9 cellular contexts compared by ENCODE assay signal in genomic region chr6:30612687-30613248, GRCh38. TPM values are rescaled to one million over a fixed set of nuclear protein-coding genes. Genes with fewer than 3 reads are reported as not detected.
DNase-seq lines count a peak whose midpoint lies in the region.
"Had no signal": no experiment of that assay in that cellular context is flagged by ENCODE, and none has a peak within 500 bp of the region (broad histone marks: within the 10 kb centered on the region; RNA-seq: fewer than 3 reads in every experiment).

No MANE protein-coding gene starts in this region.

- H3K9ac ChIP-seq in HUES48 (ENCODE audit: low read depth, low read length): no peak overlapping the region

- H3K36me3 ChIP-seq in HUES48 (ENCODE audit: control insufficient read depth, insufficient read depth, low read length): peaks cover 64% of the 10 kb centered on the region
- H3K36me3 ChIP-seq in muscle layer of duodenum (ENCODE audit: control insufficient read depth in 1 of 2, insufficient read depth in 2 of 2, low read length in 2 of 2): peaks cover 31 to 39% of the 10 kb centered on the region in 2 donors
- H3K36me3 ChIP-seq in H7 (replicated peaks; ENCODE audit: control insufficient read depth, insufficient read depth, low read length): peaks cover 25% of the 10 kb centered on the region

- H3K4me1 ChIP-seq in HUES48 (ENCODE audit: control insufficient read depth, insufficient read depth, low read length) (peaks cover 14% of the 10 kb centered on the region), muscle layer of duodenum (ENCODE audit: control insufficient read depth in 1 of 2, insufficient read depth in 2 of 2, low read length in 2 of 2) (peaks cover 24 to 44% of the 10 kb centered on the region in 2 donors)

- H3K27me3 ChIP-seq in HUES48 (ENCODE audit: control insufficient read depth, insufficient read depth, low read length) (no peaks in the 10 kb centered on the region), muscle layer of duodenum (ENCODE audit: low read depth, low read length) (no peaks in the 10 kb centered on the region), H7 (ENCODE audit: control insufficient read depth, insufficient read depth, low read length) (no peaks in the 10 kb centered on the region)

- in situ Hi-C loops in ACHN (cut with HindIII; ENCODE audit: low pct_ligation_motif_present, low pct_unique_long_range_greater_than_20kb, low sequenced_read_pairs): no loop called here

- H3K9me3 ChIP-seq in HUES48 (ENCODE audit: control insufficient read depth, insufficient read depth, low read length) (no peaks in the 10 kb centered on the region), muscle layer of duodenum (ENCODE audit: control insufficient read depth in 1 of 2, low read length in 2 of 2) (no peaks in the 10 kb centered on the region)

- DNase-seq in ACHN: peak; percentile 38
- peak; percentile 90 for DNase-seq in astrocyte of the hippocampus (ENCODE audit: low read depth, low spot score)
- DNase-seq in SIG-M5 treated with dmso at 0.1 percent for 504 hours (lab: John Stamatoyannopoulos, UW; ENCODE audit: unreplicated experiment): no peak
- DNase-seq in H7: no peak
- DNase-seq in cortex of kidney (lab: John Stamatoyannopoulos, UW): no peak
- DNase-seq in globus pallidus (ENCODE audit: low spot score): no peak
- DNase-seq: occipital lobe had no signal

- H3K4me3 ChIP-seq in HUES48 (ENCODE audit: low read depth, low read length): no peak overlapping the region
- peak overlapping the region in 1 of 2 donors; percentile 96 for H3K4me3 ChIP-seq in muscle layer of duodenum (ENCODE audit: low read depth in 1 of 2, low read length in 2 of 2)
- no peak overlapping the region for H3K4me3 ChIP-seq in H7 (ENCODE audit: insufficient read depth, low read depth, low read length)

- H3K27ac ChIP-seq in HUES48 (ENCODE audit: low read depth, low read length) (peak overlapping the region; percentile 63), muscle layer of duodenum (ENCODE audit: low read length) (peak overlapping the region; percentile 1)

RNA-seq across cellular contexts. Expression of gene PPP1R10, which starts 4.3 kb away (rescaled TPM):
- total RNA-seq in H7 (2014; rRNA removed; shearing (Covaris generic)): 47.3 and 62.3 TPM in 2 replicates

RNA-seq across cellular contexts. Expression of gene MRPS18B, which starts 4.9 kb away (rescaled TPM):
- 112 and 121 TPM in 2 replicates for total RNA-seq in H7 (2014; rRNA removed; shearing (Covaris generic))

RNA-seq across cellular contexts. Expression of gene ATAT1, which starts 13.9 kb away (rescaled TPM):
- total RNA-seq in H7 (2014; rRNA removed; shearing (Covaris generic)): 11.7 and 13.1 TPM in 2 replicates

RNA-seq across cellular contexts. Expression of gene C6orf136, which starts 34.2 kb away (rescaled TPM):
- 15.4 and 16.9 TPM in 2 replicates for total RNA-seq in H7 (2014; rRNA removed; shearing (Covaris generic))

RNA-seq across cellular contexts. Expression of gene ABCF1, which starts 41.5 kb away (rescaled TPM):
- total RNA-seq in H7 (2014; rRNA removed; shearing (Covaris generic)): 52.1 and 55.7 TPM in 2 replicates

Comparison
In these comparisons a context has a peak if more than half of its experiments do, and no peak if none do; other contexts are left out.
1. DNase-seq: peak in ACHN (single experiment) and astrocyte of the hippocampus (single experiment); none in SIG-M5 treated with dmso at 0.1 percent for 504 hours (single experiment), H7 (single experiment), cortex of kidney (single experiment) and globus pallidus (single experiment).